Comparison of ENCODE assay signal across 21 cellular contexts in genomic region chr3:154517404-154517803, GRCh38.
"Had no signal": no experiment of that assay in that cellular context is flagged by ENCODE, and none has a peak within 500 bp of the region (broad histone marks: within the 10 kb centered on the region; RNA-seq: fewer than 3 reads in every experiment).

No MANE protein-coding gene starts in this region.

- H3K4me3 Mint-ChIP-seq: IgD-negative memory B cell, T-cell had no signal

- H3K27ac ChIP-seq: RWPE1 had no signal

- H3K27me3 Mint-ChIP-seq: IgD-negative memory B cell, T-cell had no signal

- H3K4me1 Mint-ChIP-seq: IgD-negative memory B cell, T-cell had no signal

- H3K27ac Mint-ChIP-seq: IgD-negative memory B cell, T-cell had no signal

- H3K36me3 ChIP-seq: MG63 had no signal

- H3K9ac ChIP-seq: SK-N-SH had no signal

- H3K4me3 ChIP-seq: MG63 had no signal

- H3K9me3 ChIP-seq: MG63, SK-N-SH had no signal

- ATAC-seq: T-cell had no signal

- H3K36me3 Mint-ChIP-seq: IgD-negative memory B cell, T-cell had no signal

- H3K4me2 ChIP-seq: SK-N-SH had no signal

- DNase-seq: KBM-7, MG63, NCI-H1092, NCI-H1105 treated with DMSO at 0.1 percent for 48 hours, NCI-H1417 treated with DMSO at 0.1 percent for 48 hours, NCI-H146, NCI-H187, NCI-H2029, NCI-H2081 treated with DMSO at 0.1 percent for 48 hours, NCI-H2171, NCI-H226, NCI-H446 treated with DMSO at 0.1 percent for 48 hours, NCI-H510A treated with DMSO at 0.1 percent for 48 hours, NCI-H69, NCI-H774, SHP77, SK-N-SH, SW 1271, T-cell had no signal
